ENCODE assay signal across 20 cellular contexts in the genomic region with DNA sequence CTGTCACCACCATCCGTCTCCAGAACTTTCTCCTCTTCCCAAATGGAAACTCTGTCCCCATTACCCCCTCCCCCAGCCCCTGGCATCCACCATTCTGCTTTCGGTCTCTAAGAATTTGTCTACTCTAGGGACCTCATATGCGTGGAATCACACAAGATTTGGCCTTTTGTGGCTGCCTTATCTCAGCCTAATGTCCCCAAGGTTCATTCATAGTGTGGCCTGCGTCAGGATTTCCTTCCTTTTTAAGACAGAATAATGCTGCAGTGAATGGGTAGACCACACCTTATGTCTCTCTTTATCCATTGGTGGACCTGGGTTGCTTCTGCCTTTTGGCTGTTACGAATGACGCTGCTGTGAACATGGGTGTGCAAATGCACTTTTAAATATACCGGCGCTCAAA.
A peak's percentile ranks its signal among the peaks of the same experiment; 100 is the strongest.
DNase-seq lines count a peak whose midpoint lies in the region; ATAC-seq and TF ChIP-seq lines count a peak whose summit lies in the region.
"Had no signal": no experiment of that assay in that cellular context is flagged by ENCODE, and none has a peak within 500 bp of the region (broad histone marks: within the 10 kb centered on the region; RNA-seq: fewer than 3 reads in every experiment).

No MANE protein-coding gene starts in this region.

- H3K4me3 ChIP-seq in CD8-positive, alpha-beta memory T cell (ENCODE audit: low read length): no peak overlapping the region
- H3K4me3 ChIP-seq: BLaER1 had no signal

- H3K27ac ChIP-seq in CD8-positive, alpha-beta memory T cell (ENCODE audit: low read depth, low read length): no peak overlapping the region
- H3K27ac ChIP-seq: 22Rv1, BLaER1 had no signal

- no peaks in the 10 kb centered on the region for H3K27me3 ChIP-seq in CD8-positive, alpha-beta memory T cell (ENCODE audit: insufficient read depth, low read length, poor library complexity, severe bottlenecking)
- H3K27me3 ChIP-seq: BLaER1 had no signal

- TF ChIP-seq CTCF in WTC11 (IDR thresholded peaks at IDR 0.05): no peak
- no peak for TF ChIP-seq CTCF in mesothelial cell of epicardium (IDR thresholded peaks at IDR 0.05; ENCODE audit: unreplicated experiment)

- intact Hi-C loops in activated CD4-positive, alpha-beta T cell treated with anti-CD3 and anti-CD28 coated beads for 36 hours (cut with DNase I, micrococcal nuclease): loop anchor here in 1 of 2 experiments (10.0 kb wide), 2 partner anchors 635 to 1015 kb away; a partner anchor contains a TSS

- no peak overlapping the region for H3K4me3 Mint-ChIP-seq in activated CD4-positive, alpha-beta T cell treated with anti-CD3 and anti-CD28 coated beads for 36 hours
- no peak overlapping the region for H3K4me3 Mint-ChIP-seq in CD8-positive, alpha-beta memory T cell
- H3K4me3 Mint-ChIP-seq in WTC11 (no peak overlapping the region), mesothelial cell of epicardium (no peak overlapping the region)
- H3K4me3 Mint-ChIP-seq: IgD-negative memory B cell had no signal

- H3K27me3 Mint-ChIP-seq in activated CD4-positive, alpha-beta T cell treated with anti-CD3 and anti-CD28 coated beads for 36 hours: no peaks in the 10 kb centered on the region
- no peaks in the 10 kb centered on the region for H3K27me3 Mint-ChIP-seq in CD8-positive, alpha-beta memory T cell
- H3K27me3 Mint-ChIP-seq in WTC11 (ENCODE audit: low read depth) (no peaks in the 10 kb centered on the region; the same call in 1 of the 2 replicates), mesothelial cell of epicardium (ENCODE audit: low read depth) (no peaks in the 10 kb centered on the region)
- H3K27me3 Mint-ChIP-seq: IgD-negative memory B cell had no signal

- CTCF ChIA-PET in activated CD4-positive, alpha-beta T cell treated with anti-CD3 and anti-CD28 coated beads for 36 hours (lab: Charles Lee): no interaction called here
- CTCF ChIA-PET in CD8-positive, alpha-beta memory T cell (lab: Charles Lee): no interaction called here
- CTCF ChIA-PET in WTC11 (lab: Charles Lee): no interaction called here

- H3K9me3 ChIP-seq in CD8-positive, alpha-beta memory T cell (ENCODE audit: low read length): no peaks in the 10 kb centered on the region
- H3K9me3 ChIP-seq: BLaER1 had no signal

- no peak for ATAC-seq in activated CD4-positive, alpha-beta T cell treated with anti-CD3 and anti-CD28 coated beads for 36 hours
- ATAC-seq in WTC11 (no peak), HG03354 (IDR thresholded peaks at IDR 0.05; ENCODE audit: poor library complexity, severe bottlenecking, unreplicated experiment) (no peak)
- ATAC-seq: HCT116 had no signal

- POLR2A ChIA-PET in activated CD4-positive, alpha-beta T cell treated with anti-CD3 and anti-CD28 coated beads for 36 hours (lab: Charles Lee): no interaction called here
- POLR2A ChIA-PET in CD8-positive, alpha-beta memory T cell (lab: Charles Lee): no interaction called here
- POLR2A ChIA-PET in WTC11 (lab: Charles Lee): no interaction called here

- H3K9me3 Mint-ChIP-seq in activated CD4-positive, alpha-beta T cell treated with anti-CD3 and anti-CD28 coated beads for 36 hours (ENCODE audit: low read depth): no peaks in the 10 kb centered on the region
- H3K9me3 Mint-ChIP-seq in CD8-positive, alpha-beta memory T cell: no peaks in the 10 kb centered on the region
- H3K9me3 Mint-ChIP-seq in WTC11 (no peaks in the 10 kb centered on the region), mesothelial cell of epicardium (peaks cover 6% of the 10 kb centered on the region)
- H3K9me3 Mint-ChIP-seq: IgD-negative memory B cell had no signal

- no peaks in the 10 kb centered on the region for H3K36me3 Mint-ChIP-seq in activated CD4-positive, alpha-beta T cell treated with anti-CD3 and anti-CD28 coated beads for 36 hours (ENCODE audit: low read depth)
- H3K36me3 Mint-ChIP-seq in CD8-positive, alpha-beta memory T cell: peaks cover 0 to 14% (median 2%) of the 10 kb centered on the region in 3 donors
- H3K36me3 Mint-ChIP-seq in WTC11: no peaks in the 10 kb centered on the region
- peaks cover 5% of the 10 kb centered on the region for H3K36me3 Mint-ChIP-seq in mesothelial cell of epicardium

- H3K4me1 ChIP-seq in CD8-positive, alpha-beta memory T cell (ENCODE audit: insufficient read depth, low read length): peaks cover 3% of the 10 kb centered on the region

- no peaks in the 10 kb centered on the region for H3K36me3 ChIP-seq in CD8-positive, alpha-beta memory T cell (ENCODE audit: insufficient read depth, low read length)

- peak overlapping the region; percentile 34 for H3K27ac Mint-ChIP-seq in activated CD4-positive, alpha-beta T cell treated with anti-CD3 and anti-CD28 coated beads for 36 hours
- H3K27ac Mint-ChIP-seq in CD8-positive, alpha-beta memory T cell: peak overlapping the region in 6 of 8 donors; percentile 5 to 92 (median 26)
- H3K27ac Mint-ChIP-seq in WTC11 (peak overlapping the region; percentile 49), mesothelial cell of epicardium (peak overlapping the region; percentile 54)

- H3K4me1 Mint-ChIP-seq in activated CD4-positive, alpha-beta T cell treated with anti-CD3 and anti-CD28 coated beads for 36 hours: peaks cover 33% of the 10 kb centered on the region
- H3K4me1 Mint-ChIP-seq in CD8-positive, alpha-beta memory T cell: peaks cover 17 to 54% (median 30%) of the 10 kb centered on the region in 3 donors
- H3K4me1 Mint-ChIP-seq in WTC11 (peaks cover 32% of the 10 kb centered on the region), mesothelial cell of epicardium (peaks cover 35% of the 10 kb centered on the region)

- DNase-seq in activated CD4-positive, alpha-beta T cell treated with anti-CD3 and anti-CD28 coated beads for 36 hours: no peak
- DNase-seq in activated CD4-positive, alpha-beta T cell treated with anti-CD3 and anti-CD28 coated beads for 4 hours: no peak
- no peak for DNase-seq in CD8-positive, alpha-beta memory T cell
- DNase-seq in WTC11 (ENCODE audit: low spot score) (no peak), mesothelial cell of epicardium (ENCODE audit: low spot score in 2 of 2, unreplicated experiment in 2 of 2) (no peak), SKM-1 (lab: John Stamatoyannopoulos, UW; ENCODE audit: unreplicated experiment) (no peak), KG1 (lab: John Stamatoyannopoulos, UW) (no peak)
- DNase-seq: ACHN, EL, GF-D8, Kasumi-1, NCI-H1694, NCI-H446, NCI-H526, OCI-M1 had no signal

TF ChIP-seq in WTC11, 78 proteins besides CTCF, POLR2A, EP300 and RAD21:
- TF ChIP-seq SOX15 (CRISPR knock-in tag; IDR thresholded peaks at IDR 0.05): no peak
- TF ChIP-seq, protein P1, sequence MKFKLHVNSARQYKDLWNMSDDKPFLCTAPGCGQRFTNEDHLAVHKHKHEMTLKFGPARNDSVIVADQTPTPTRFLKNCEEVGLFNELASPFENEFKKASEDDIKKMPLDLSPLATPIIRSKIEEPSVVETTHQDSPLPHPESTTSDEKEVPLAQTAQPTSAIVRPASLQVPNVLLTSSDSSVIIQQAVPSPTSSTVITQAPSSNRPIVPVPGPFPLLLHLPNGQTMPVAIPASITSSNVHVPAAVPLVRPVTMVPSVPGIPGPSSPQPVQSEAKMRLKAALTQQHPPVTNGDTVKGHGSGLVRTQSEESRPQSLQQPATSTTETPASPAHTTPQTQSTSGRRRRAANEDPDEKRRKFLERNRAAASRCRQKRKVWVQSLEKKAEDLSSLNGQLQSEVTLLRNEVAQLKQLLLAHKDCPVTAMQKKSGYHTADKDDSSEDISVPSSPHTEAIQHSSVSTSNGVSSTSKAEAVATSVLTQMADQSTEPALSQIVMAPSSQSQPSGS (CRISPR knock-in tag; IDR thresholded peaks at IDR 0.05; ENCODE audit: borderline replicate concordance, low read depth): no peak
- TF ChIP-seq FOXJ3 (CRISPR knock-in tag; IDR thresholded peaks at IDR 0.05; ENCODE audit: borderline replicate concordance): no peak
- TF ChIP-seq, protein P2, sequence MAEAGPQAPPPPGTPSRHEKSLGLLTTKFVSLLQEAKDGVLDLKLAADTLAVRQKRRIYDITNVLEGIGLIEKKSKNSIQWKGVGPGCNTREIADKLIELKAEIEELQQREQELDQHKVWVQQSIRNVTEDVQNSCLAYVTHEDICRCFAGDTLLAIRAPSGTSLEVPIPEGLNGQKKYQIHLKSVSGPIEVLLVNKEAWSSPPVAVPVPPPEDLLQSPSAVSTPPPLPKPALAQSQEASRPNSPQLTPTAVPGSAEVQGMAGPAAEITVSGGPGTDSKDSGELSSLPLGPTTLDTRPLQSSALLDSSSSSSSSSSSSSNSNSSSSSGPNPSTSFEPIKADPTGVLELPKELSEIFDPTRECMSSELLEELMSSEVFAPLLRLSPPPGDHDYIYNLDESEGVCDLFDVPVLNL (CRISPR knock-in tag; IDR thresholded peaks at IDR 0.05; ENCODE audit: borderline replicate concordance, low read depth): no peak
- no peak for TF ChIP-seq RELA (CRISPR knock-in tag; IDR thresholded peaks at IDR 0.05; ENCODE audit: borderline replicate concordance)
- TF ChIP-seq ZNF121 (CRISPR knock-in tag; IDR thresholded peaks at IDR 0.05): no peak
- TF ChIP-seq FOXK1 (CRISPR knock-in tag; IDR thresholded peaks at IDR 0.05): no peak
- no peak for TF ChIP-seq SP1 (CRISPR knock-in tag; conservative IDR thresholded peaks at IDR 0.05)
- TF ChIP-seq, protein P3, sequence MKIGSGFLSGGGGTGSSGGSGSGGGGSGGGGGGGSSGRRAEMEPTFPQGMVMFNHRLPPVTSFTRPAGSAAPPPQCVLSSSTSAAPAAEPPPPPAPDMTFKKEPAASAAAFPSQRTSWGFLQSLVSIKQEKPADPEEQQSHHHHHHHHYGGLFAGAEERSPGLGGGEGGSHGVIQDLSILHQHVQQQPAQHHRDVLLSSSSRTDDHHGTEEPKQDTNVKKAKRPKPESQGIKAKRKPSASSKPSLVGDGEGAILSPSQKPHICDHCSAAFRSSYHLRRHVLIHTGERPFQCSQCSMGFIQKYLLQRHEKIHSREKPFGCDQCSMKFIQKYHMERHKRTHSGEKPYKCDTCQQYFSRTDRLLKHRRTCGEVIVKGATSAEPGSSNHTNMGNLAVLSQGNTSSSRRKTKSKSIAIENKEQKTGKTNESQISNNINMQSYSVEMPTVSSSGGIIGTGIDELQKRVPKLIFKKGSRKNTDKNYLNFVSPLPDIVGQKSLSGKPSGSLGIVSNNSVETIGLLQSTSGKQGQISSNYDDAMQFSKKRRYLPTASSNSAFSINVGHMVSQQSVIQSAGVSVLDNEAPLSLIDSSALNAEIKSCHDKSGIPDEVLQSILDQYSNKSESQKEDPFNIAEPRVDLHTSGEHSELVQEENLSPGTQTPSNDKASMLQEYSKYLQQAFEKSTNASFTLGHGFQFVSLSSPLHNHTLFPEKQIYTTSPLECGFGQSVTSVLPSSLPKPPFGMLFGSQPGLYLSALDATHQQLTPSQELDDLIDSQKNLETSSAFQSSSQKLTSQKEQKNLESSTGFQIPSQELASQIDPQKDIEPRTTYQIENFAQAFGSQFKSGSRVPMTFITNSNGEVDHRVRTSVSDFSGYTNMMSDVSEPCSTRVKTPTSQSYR (CRISPR knock-in tag; IDR thresholded peaks at IDR 0.05): no peak
